ENCODE assay signal across 14 cellular contexts in the genomic region with DNA sequence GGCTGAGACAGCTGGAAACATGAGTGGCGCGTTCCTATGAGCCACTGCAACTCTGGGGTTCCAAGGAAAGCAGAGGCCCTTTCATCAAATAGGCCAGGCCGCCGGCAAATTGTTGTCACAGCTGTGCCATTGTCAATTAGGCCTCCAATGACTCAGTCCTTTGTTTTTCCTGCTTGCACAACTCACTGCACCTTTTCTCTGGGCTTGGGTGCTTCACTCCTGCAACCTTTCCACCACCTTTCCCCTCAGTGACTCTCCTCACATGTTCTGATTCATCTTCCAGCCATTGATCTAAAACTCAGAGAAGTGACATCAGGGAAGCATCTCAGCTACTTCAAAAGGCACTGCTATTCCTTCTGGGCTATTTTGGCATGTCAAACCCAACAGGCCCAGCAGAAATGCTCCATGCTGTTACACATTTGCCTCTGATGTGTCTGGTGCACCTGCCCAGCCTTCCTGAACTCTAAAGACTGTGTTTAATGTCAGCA.
DNase-seq lines count a peak whose midpoint lies in the region; ATAC-seq, FAIRE-seq and TF ChIP-seq lines count a peak whose summit lies in the region.
"Had no signal": no experiment of that assay in that cellular context is flagged by ENCODE, and none has a peak within 500 bp of the region (broad histone marks: within the 10 kb centered on the region; RNA-seq: fewer than 3 reads in every experiment).

No MANE protein-coding gene starts in this region.

- H2AK5ac ChIP-seq in IMR-90 (ENCODE audit: low read depth, low read length): no peak overlapping the region

- H2BK20ac ChIP-seq in IMR-90 (ENCODE audit: low read depth, low read length): no peak overlapping the region

- H3K4me2 ChIP-seq in IMR-90 (ENCODE audit: low read depth, low read length): no peak overlapping the region

- H3K4ac ChIP-seq in IMR-90 (ENCODE audit: low read depth, low read length): no peak overlapping the region

- H3K27me3 Mint-ChIP-seq in Caco-2 (ENCODE audit: insufficient read depth, unreplicated experiment) (no peaks in the 10 kb centered on the region), T-helper 17 cell (no peaks in the 10 kb centered on the region)

- no peak for TF ChIP-seq POLR2A in IMR-90 (IDR thresholded peaks at IDR 0.05; ENCODE audit: low read depth, low read length)

- H3K36me3 ChIP-seq in Caco-2 (ENCODE audit: control insufficient read depth, insufficient read depth, low read length) (no peaks in the 10 kb centered on the region), IMR-90 (ENCODE audit: control insufficient read depth, insufficient read depth, low read length) (no peaks in the 10 kb centered on the region), bronchial epithelial cell (ENCODE audit: control insufficient read depth, insufficient read depth, low read length) (no peaks in the 10 kb centered on the region)
- H3K36me3 ChIP-seq: ascending aorta, sigmoid colon, stomach had no signal

- no peak overlapping the region for H3K56ac ChIP-seq in IMR-90 (ENCODE audit: extremely low read depth, insufficient read depth, low read length)

- no peak for ATAC-seq in IMR-90 (ENCODE audit: low read depth)
- ATAC-seq in T-helper 17 cell: no peak
- no peak for ATAC-seq in HG02610 (IDR thresholded peaks at IDR 0.05; ENCODE audit: unreplicated experiment)
- ATAC-seq in left cardiac atrium: no peak

- H3K9me1 ChIP-seq in IMR-90 (ENCODE audit: insufficient read depth, low read length): peaks cover 4% of the 10 kb centered on the region

- H3K4me1 Mint-ChIP-seq in Caco-2 (ENCODE audit: low read depth, unreplicated experiment) (no peaks in the 10 kb centered on the region), T-helper 17 cell (no peaks in the 10 kb centered on the region)

- no peak overlapping the region for H3K18ac ChIP-seq in IMR-90 (ENCODE audit: low read depth, low read length)

- no peak overlapping the region for H2BK5ac ChIP-seq in IMR-90 (ENCODE audit: low read depth, low read length, poor library complexity, severe bottlenecking)

- H4K8ac ChIP-seq in IMR-90 (ENCODE audit: low read depth in 2 of 2, low read length in 2 of 2): no peak overlapping the region

- intact Hi-C loops in Caco-2 (cut with micrococcal nuclease; ENCODE audit: unreplicated experiment) (no loop called here), IMR-90 (cut with micrococcal nuclease) (no loop called here), left cardiac atrium (cut with DNase I) (no loop called here)

- H2AFZ ChIP-seq in IMR-90 (replicated peaks; ENCODE audit: low read length, poor library complexity): peak overlapping the region; percentile 53

- no peak overlapping the region for H4K91ac ChIP-seq in IMR-90 (ENCODE audit: insufficient read depth, low read depth, low read length)

- H2BK120ac ChIP-seq in IMR-90 (ENCODE audit: low read depth, low read length): no peak overlapping the region

- H3K23ac ChIP-seq in IMR-90 (ENCODE audit: low read depth, low read length): no peak overlapping the region

- POLR2A ChIA-PET in Caco-2 (lab: Charles Lee): no interaction called here
- POLR2A ChIA-PET in IMR-90 (lab: Charles Lee; ENCODE audit: unreplicated experiment): no interaction called here

- H3K79me1 ChIP-seq in IMR-90 (ENCODE audit: low read depth in 1 of 2, low read length in 2 of 2): no peaks in the 10 kb centered on the region

- TF ChIP-seq RAD21 in IMR-90 (IDR thresholded peaks at IDR 0.05; ENCODE audit: low read length): no peak

- H3K4me3 ChIP-seq in Caco-2 (ENCODE audit: low read depth, low read length) (no peak overlapping the region), IMR-90 (ENCODE audit: insufficient read depth, low read depth, low read length) (no peak overlapping the region), bronchial epithelial cell (ENCODE audit: low read depth, low read length) (no peak overlapping the region)
- H3K4me3 ChIP-seq: ascending aorta, sigmoid colon, stomach had no signal

- no peak overlapping the region for H3K27ac Mint-ChIP-seq in Caco-2 (ENCODE audit: unreplicated experiment)
- H3K27ac Mint-ChIP-seq in T-helper 17 cell: no peak overlapping the region

- TF ChIP-seq CTCF in Caco-2 (IDR thresholded peaks at IDR 0.05; ENCODE audit: insufficient read depth in 1 of 2, low read depth in 1 of 2, low read length in 1 of 2, severe bottlenecking in 1 of 2, unreplicated experiment in 1 of 2): no peak
- no peak for TF ChIP-seq CTCF in IMR-90 (conservative IDR thresholded peaks at IDR 0.05; ENCODE audit: low read depth, low read length)
- TF ChIP-seq CTCF in bronchial epithelial cell (IDR thresholded peaks at IDR 0.05; ENCODE audit: insufficient read depth, low read length, severe bottlenecking): no peak

- H4K5ac ChIP-seq in IMR-90 (ENCODE audit: low read depth, low read length): no peak overlapping the region

- BruUV-seq in Caco-2 (replicated peaks; lab: Mats Ljungman, UMichigan): no TSS peak
- BruUV-seq in IMR-90 (replicated peaks; lab: Mats Ljungman, UMichigan): no TSS peak

- dilution Hi-C loops in IMR-90 (cut with HindIII; ENCODE audit: low sequenced_read_pairs, unreplicated experiment): no loop called here

- CTCF ChIA-PET in Caco-2 (lab: Charles Lee) (no interaction called here), IMR-90 (lab: Yijun Ruan, JAX) (no interaction called here)

- H3K4me1 ChIP-seq in Caco-2: peaks cover 3% of the 10 kb centered on the region; the same call in 1 of the 2 replicates
- no peaks in the 10 kb centered on the region for H3K4me1 ChIP-seq in IMR-90 (ENCODE audit: control insufficient read depth, insufficient read depth, low read length)
- H3K4me1 ChIP-seq: ascending aorta, sigmoid colon, stomach had no signal

- DNase-seq in Caco-2 (peak; percentile 24 to 47), IMR-90 (no peak), bronchial epithelial cell (ENCODE audit: low read depth) (peak; percentile 28), mucosa of gallbladder (ENCODE audit: low spot score) (peak; percentile 62), T-helper 17 cell (no peak), left cardiac atrium (no peak), iPS-NIHi7 (ENCODE audit: extremely low spot score) (no peak)
- DNase-seq: activated CD4-positive, alpha-beta T cell treated with anti-CD3 and anti-CD28 coated beads, Interleukin-2, amount 50 U/mL, for 48 hours; NCI-H226; sigmoid colon; stomach had no signal

- H3K36me3 Mint-ChIP-seq in Caco-2 (ENCODE audit: insufficient read depth, unreplicated experiment) (no peaks in the 10 kb centered on the region), T-helper 17 cell (ENCODE audit: low read depth) (no peaks in the 10 kb centered on the region)

- H2BK15ac ChIP-seq in IMR-90 (ENCODE audit: low read depth, low read length): no peak overlapping the region

- 75% methylated on average over 4 of the region's 4 CpGs; no CpG with 5 or more reads in 1 of the 2 experiments for WGBS in IMR-90 (ENCODE audit: extremely low coverage in 2 of 2, insufficient read length in 1 of 2), 2 experiments

- no peak overlapping the region for H2AK9ac ChIP-seq in IMR-90 (replicated peaks; ENCODE audit: low read depth, low read length, poor library complexity)

- H4K20me1 ChIP-seq in IMR-90 (ENCODE audit: insufficient read depth, low read length): no peaks in the 10 kb centered on the region

- no peak overlapping the region for H3K27ac ChIP-seq in IMR-90 (ENCODE audit: insufficient read depth, low read length)
- H3K27ac ChIP-seq: ascending aorta, sigmoid colon, stomach had no signal

- H3K9me3 Mint-ChIP-seq in Caco-2 (ENCODE audit: unreplicated experiment): no peaks in the 10 kb centered on the region

- H3K27me3 ChIP-seq in Caco-2 (replicated peaks; ENCODE audit: control insufficient read depth, insufficient read depth, low read length): no peaks in the 10 kb centered on the region
- no peaks in the 10 kb centered on the region for H3K27me3 ChIP-seq in IMR-90 (ENCODE audit: control insufficient read depth, insufficient read depth, low read length)
- no peaks in the 10 kb centered on the region for H3K27me3 ChIP-seq in bronchial epithelial cell (ENCODE audit: control insufficient read depth, insufficient read depth, low read length)
- H3K27me3 ChIP-seq: ascending aorta, sigmoid colon, stomach had no signal

- H3K9ac ChIP-seq in IMR-90 (ENCODE audit: low read depth, low read length): no peak overlapping the region

- in situ Hi-C loops in IMR-90 (cut with MboI; ENCODE audit: low sequenced_read_pairs): no loop called here

- no peak overlapping the region for H3K14ac ChIP-seq in IMR-90 (replicated peaks; ENCODE audit: low read depth, low read length)

- peak; percentile 60 for FAIRE-seq in bronchial epithelial cell (lab: Jason Lieb, UNC)
- FAIRE-seq: G401.6 had no signal

- H3K4me3 Mint-ChIP-seq in Caco-2 (ENCODE audit: unreplicated experiment): no peak overlapping the region
- no peak overlapping the region for H3K4me3 Mint-ChIP-seq in T-helper 17 cell

- H3K9me3 ChIP-seq in Caco-2 (no peaks in the 10 kb centered on the region), IMR-90 (ENCODE audit: control insufficient read depth, insufficient read depth, low read length) (no peaks in the 10 kb centered on the region), T-helper 17 cell (ENCODE audit: control insufficient read depth, low read length, poor library complexity, severe bottlenecking) (no peaks in the 10 kb centered on the region)
- H3K9me3 ChIP-seq: ascending aorta, sigmoid colon, stomach had no signal

TF ChIP-seq in IMR-90, 13 proteins besides CTCF, POLR2A, EP300 and RAD21:
- TF ChIP-seq, protein P1, sequence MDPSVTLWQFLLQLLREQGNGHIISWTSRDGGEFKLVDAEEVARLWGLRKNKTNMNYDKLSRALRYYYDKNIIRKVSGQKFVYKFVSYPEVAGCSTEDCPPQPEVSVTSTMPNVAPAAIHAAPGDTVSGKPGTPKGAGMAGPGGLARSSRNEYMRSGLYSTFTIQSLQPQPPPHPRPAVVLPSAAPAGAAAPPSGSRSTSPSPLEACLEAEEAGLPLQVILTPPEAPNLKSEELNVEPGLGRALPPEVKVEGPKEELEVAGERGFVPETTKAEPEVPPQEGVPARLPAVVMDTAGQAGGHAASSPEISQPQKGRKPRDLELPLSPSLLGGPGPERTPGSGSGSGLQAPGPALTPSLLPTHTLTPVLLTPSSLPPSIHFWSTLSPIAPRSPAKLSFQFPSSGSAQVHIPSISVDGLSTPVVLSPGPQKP (IDR thresholded peaks at IDR 0.05; ENCODE audit: borderline replicate concordance, low read depth, low read length): no peak
- TF ChIP-seq MXI1 (IDR thresholded peaks at IDR 0.05; ENCODE audit: borderline replicate concordance, low read depth, low read length): no peak
- TF ChIP-seq MAFK (IDR thresholded peaks at IDR 0.05; ENCODE audit: low read depth, low read length): no peak
- TF ChIP-seq CHD1 (IDR thresholded peaks at IDR 0.05; ENCODE audit: low read depth, low read length): no peak
- TF ChIP-seq, protein P2, sequence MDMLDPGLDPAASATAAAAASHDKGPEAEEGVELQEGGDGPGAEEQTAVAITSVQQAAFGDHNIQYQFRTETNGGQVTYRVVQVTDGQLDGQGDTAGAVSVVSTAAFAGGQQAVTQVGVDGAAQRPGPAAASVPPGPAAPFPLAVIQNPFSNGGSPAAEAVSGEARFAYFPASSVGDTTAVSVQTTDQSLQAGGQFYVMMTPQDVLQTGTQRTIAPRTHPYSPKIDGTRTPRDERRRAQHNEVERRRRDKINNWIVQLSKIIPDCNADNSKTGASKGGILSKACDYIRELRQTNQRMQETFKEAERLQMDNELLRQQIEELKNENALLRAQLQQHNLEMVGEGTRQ (IDR thresholded peaks at IDR 0.05; ENCODE audit: low read depth, low read length): no peak
- TF ChIP-seq CEBPB (IDR thresholded peaks at IDR 0.05; ENCODE audit: low read depth, low read length): no peak

Comparison
In these comparisons a context has a peak if more than half of its experiments do, and no peak if none do; other contexts are left out.
1. DNase-seq: peak in Caco-2 (2 of 2), bronchial epithelial cell (single experiment) and mucosa of gallbladder (single experiment); none in IMR-90 (single experiment), T-helper 17 cell (0 of 3), left cardiac atrium (single experiment) and iPS-NIHi7 (single experiment).